Comparison of ENCODE assay signal across 8 cellular contexts in the genomic region with DNA sequence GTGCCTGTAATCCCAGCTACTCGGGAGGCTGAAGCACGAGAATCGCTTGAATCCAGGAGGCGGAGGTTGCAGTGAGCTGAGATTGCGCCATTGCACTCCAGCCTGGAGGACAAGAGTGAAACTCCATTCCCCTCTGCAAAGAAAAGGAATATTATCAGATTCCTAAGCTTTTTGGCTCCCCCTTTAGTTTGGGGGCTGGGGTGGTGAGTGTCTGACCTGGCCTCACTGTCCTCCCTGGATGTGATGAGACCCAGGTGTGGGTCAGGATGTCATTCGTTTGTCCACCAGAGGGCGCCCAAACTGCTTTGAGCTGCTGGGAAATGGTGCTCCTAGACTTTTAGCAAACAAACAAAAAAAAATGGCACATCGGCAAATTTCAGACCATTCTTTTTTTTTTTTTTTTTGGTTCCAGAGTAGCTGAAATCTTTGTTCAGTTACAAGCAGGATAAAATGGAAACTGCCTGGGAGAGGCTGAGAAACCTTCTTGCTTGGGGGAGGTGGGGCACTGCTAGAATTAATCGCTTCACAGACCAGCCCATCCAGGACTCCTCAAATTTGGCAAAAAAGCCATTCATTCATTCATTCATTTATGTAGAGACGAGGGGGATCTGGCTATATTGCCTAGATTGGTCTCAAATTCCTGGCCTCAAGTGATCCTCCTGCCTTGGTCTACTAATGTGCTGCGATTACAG. TPM values are rescaled to one million over a fixed set of nuclear protein-coding genes. Genes with fewer than 3 reads are reported as not detected.
A peak's percentile ranks its signal among the peaks of the same experiment; 100 is the strongest.
DNase-seq lines count a peak whose midpoint lies in the region; ATAC-seq and TF ChIP-seq lines count a peak whose summit lies in the region.

No MANE protein-coding gene starts in this region.

- peak; percentile 80 for ATAC-seq in activated CD8-positive, alpha-beta memory T cell treated with anti-CD3 and anti-CD28 coated beads, Interleukin-2, amount 10 ng/mL, durations not matched to agents 7 days and 5 days
- ATAC-seq in GM19455 (IDR thresholded peaks at IDR 0.05; ENCODE audit: unreplicated experiment) = no peak

- no peak overlapping the region for H3K4me3 Mint-ChIP-seq in activated CD8-positive, alpha-beta memory T cell treated with anti-CD3 and anti-CD28 coated beads, Interleukin-2, amount 10 ng/mL, durations not matched to agents 7 days and 5 days
- H3K4me3 Mint-ChIP-seq in endothelial cell (ENCODE audit: unreplicated experiment) = peak overlapping the region; percentile 31

- peak; percentile 73 for TF ChIP-seq CTCF in AG09319 (IDR thresholded peaks at IDR 0.05; ENCODE audit: low read depth, low read length)
- peak; percentile 66 for TF ChIP-seq CTCF in GM20000 (IDR thresholded peaks at IDR 0.05; ENCODE audit: extremely low read depth, missing control alignments)
- peak; percentile 68 for TF ChIP-seq CTCF in endothelial cell (IDR thresholded peaks at IDR 0.05; ENCODE audit: unreplicated experiment)

- H3K27me3 Mint-ChIP-seq in activated CD8-positive, alpha-beta memory T cell treated with anti-CD3 and anti-CD28 coated beads, Interleukin-2, amount 10 ng/mL, durations not matched to agents 7 days and 5 days = no peaks in the 10 kb centered on the region
- H3K27me3 Mint-ChIP-seq in endothelial cell (ENCODE audit: unreplicated experiment) = peaks cover 8% of the 10 kb centered on the region

- H3K36me3 Mint-ChIP-seq in activated CD8-positive, alpha-beta memory T cell treated with anti-CD3 and anti-CD28 coated beads, Interleukin-2, amount 10 ng/mL, durations not matched to agents 7 days and 5 days = peaks cover 51% of the 10 kb centered on the region
- H3K36me3 Mint-ChIP-seq in endothelial cell (ENCODE audit: low read depth, unreplicated experiment) = peaks cover 37% of the 10 kb centered on the region

- CTCF ChIA-PET in activated CD8-positive, alpha-beta memory T cell treated with anti-CD3 and anti-CD28 coated beads, Interleukin-2, amount 10 ng/mL, durations not matched to agents 7 days and 5 days (lab: Charles Lee) = interaction anchor here (0.6 to 2.3 kb wide), 36 partner anchors 9 to 356 kb away, joined by 3 to 31 read pairs (median 4); partner anchors contain the start of genes CCDC159, LDLR, SWSAP1 and TMEM205

- H3K4me1 Mint-ChIP-seq in activated CD8-positive, alpha-beta memory T cell treated with anti-CD3 and anti-CD28 coated beads, Interleukin-2, amount 10 ng/mL, durations not matched to agents 7 days and 5 days = peaks cover 2% of the 10 kb centered on the region
- H3K4me1 Mint-ChIP-seq in endothelial cell (ENCODE audit: unreplicated experiment) = peaks cover 11% of the 10 kb centered on the region

- H3K9me3 Mint-ChIP-seq in activated CD8-positive, alpha-beta memory T cell treated with anti-CD3 and anti-CD28 coated beads, Interleukin-2, amount 10 ng/mL, durations not matched to agents 7 days and 5 days (ENCODE audit: low read depth) = no peaks in the 10 kb centered on the region
- no peaks in the 10 kb centered on the region for H3K9me3 Mint-ChIP-seq in endothelial cell (ENCODE audit: unreplicated experiment)

- H3K27ac Mint-ChIP-seq in activated CD8-positive, alpha-beta memory T cell treated with anti-CD3 and anti-CD28 coated beads, Interleukin-2, amount 10 ng/mL, durations not matched to agents 7 days and 5 days = no peak overlapping the region
- peak overlapping the region; percentile 48 for H3K27ac Mint-ChIP-seq in endothelial cell (ENCODE audit: unreplicated experiment)

- DNase-seq in AG09319 (ENCODE audit: extremely low read depth, low read depth) (no peak), GM20000 (ENCODE audit: low spot score) (peak; percentile 75), NCI-H774 (lab: John Stamatoyannopoulos, UW) (peak; percentile 21), endothelial cell (ENCODE audit: low spot score) (peak; percentile 78), mucosa of gallbladder (ENCODE audit: low spot score) (peak; percentile 83)
- DNase-seq in activated CD8-positive, alpha-beta memory T cell treated with anti-CD3 and anti-CD28 coated beads, Interleukin-2, amount 10 ng/mL, durations not matched to agents 7 days and 5 days = peak; percentile 85
- DNase-seq in stimulated activated CD8-positive, alpha-beta memory T cell treated with anti-CD3 and anti-CD28 coated beads, Interleukin-7, amount 100 ng/mL, for 24 hours (ENCODE audit: low read depth) = peak; percentile 65

RNA-seq across cellular contexts. Expression of gene SPC24, which starts 29.4 kb away (rescaled TPM):
- 10 to 100 TPM; 62.8 to 85.5 TPM for total RNA-seq in activated CD8-positive, alpha-beta memory T cell treated with anti-CD3 and anti-CD28 coated beads, Interleukin-2, amount 10 ng/mL, durations not matched to agents 7 days and 5 days
- total RNA-seq in endothelial cell (ENCODE audit: unreplicated experiment) (17.0 TPM), mucosa of gallbladder (2.1 TPM)

RNA-seq across cellular contexts. Expression of gene LDLR, which starts 36.9 kb away (rescaled TPM):
- 100 to 1,000 TPM; 118 to 141 TPM for total RNA-seq in activated CD8-positive, alpha-beta memory T cell treated with anti-CD3 and anti-CD28 coated beads, Interleukin-2, amount 10 ng/mL, durations not matched to agents 7 days and 5 days
- total RNA-seq in endothelial cell (ENCODE audit: unreplicated experiment) = 158 TPM
- 190 TPM for total RNA-seq in mucosa of gallbladder
